In genomic region chr7:148987751-148988512, GRCh38 we compare ENCODE assay signal across 8 cellular contexts. TPM values are rescaled to one million over a fixed set of nuclear protein-coding genes. Genes with fewer than 3 reads are reported as not detected.
DNase-seq lines count a peak whose midpoint lies in the region; ATAC-seq, FAIRE-seq and TF ChIP-seq lines count a peak whose summit lies in the region.

No MANE protein-coding gene starts in this region.

- peak overlapping the region; percentile 95 for H2AFZ ChIP-seq in HCT116 (ENCODE audit: low read depth, low read length, poor library complexity, severe bottlenecking)

- TSS peak; percentile 92 for BruUV-seq in HCT116 (replicated peaks; lab: Mats Ljungman, UMichigan)

- no peak for TF ChIP-seq CTCF in CD8-positive, alpha-beta T cell (IDR thresholded peaks at IDR 0.05)
- no peak for TF ChIP-seq CTCF in HCT116 (IDR thresholded peaks at IDR 0.05 in 2 of 3, conservative IDR thresholded peaks at IDR 0.05 in 1 of 3; ENCODE audit: borderline replicate concordance in 1 of 3, insufficient read depth in 1 of 3, low read depth in 2 of 3, low read length in 2 of 3)
- no peak for TF ChIP-seq CTCF in epithelial cell of proximal tubule (conservative IDR thresholded peaks at IDR 0.05; ENCODE audit: low read depth, low read length)
- TF ChIP-seq CTCF in nephron (IDR thresholded peaks at IDR 0.05; ENCODE audit: unreplicated experiment in 3 of 3) = no peak

- POLR2A ChIA-PET in CD8-positive, alpha-beta T cell (lab: Charles Lee) = interaction anchor here (0.8 to 1.7 kb wide), 4 partner anchors 18 to 77 kb away, joined by 3 to 4 read pairs (median 4); no protein-coding TSS in a partner anchor
- POLR2A ChIA-PET in HCT116 (lab: Charles Lee) = no interaction called here

- peaks cover 6% of the 10 kb centered on the region for H3K36me3 Mint-ChIP-seq in CD8-positive, alpha-beta T cell
- H3K36me3 Mint-ChIP-seq in nephron (ENCODE audit: low read depth) = no peaks in the 10 kb centered on the region

- peaks cover 49% of the 10 kb centered on the region for H3K4me1 Mint-ChIP-seq in CD8-positive, alpha-beta T cell (ENCODE audit: low read depth)
- peaks cover 39% of the 10 kb centered on the region for H3K4me1 Mint-ChIP-seq in nephron

- H3K9me2 ChIP-seq in HCT116 (ENCODE audit: insufficient read depth) = no peaks in the 10 kb centered on the region

- peak overlapping the region; percentile 96 for H3K4me3 Mint-ChIP-seq in CD8-positive, alpha-beta T cell
- peak overlapping the region; percentile 91 to 94 (median 93) for H3K4me3 Mint-ChIP-seq in nephron

- TF ChIP-seq POLR2A in HCT116 (IDR thresholded peaks at IDR 0.05; ENCODE audit: borderline replicate concordance, extremely low read depth, insufficient read depth, insufficient read length) = no peak
- no peak for TF ChIP-seq POLR2A in GM12892 (IDR thresholded peaks at IDR 0.05; ENCODE audit: low read depth, low read length)

- CTCF ChIA-PET in CD8-positive, alpha-beta T cell (lab: Charles Lee) = interaction anchor here (1.0 to 2.6 kb wide), 7 partner anchors 17 to 78 kb away, joined by 3 to 10 read pairs (median 4); no protein-coding TSS in a partner anchor
- CTCF ChIA-PET in HCT116 (lab: Charles Lee) = interaction anchor here (1.6 kb wide), 1 partner anchor 18 kb away, joined by 4 read pairs; no protein-coding TSS in a partner anchor

- H3K27ac Mint-ChIP-seq in CD8-positive, alpha-beta T cell = peak overlapping the region; percentile 96
- H3K27ac Mint-ChIP-seq in nephron = peak overlapping the region; percentile 83 to 96 (median 89)

- ATAC-seq in CD8-positive, alpha-beta T cell = no peak
- ATAC-seq in HCT116 = no peak
- no peak for ATAC-seq in HG03457 (IDR thresholded peaks at IDR 0.05; ENCODE audit: unreplicated experiment)
- no peak for ATAC-seq in GM18873 (IDR thresholded peaks at IDR 0.05; ENCODE audit: low FRiP score, unreplicated experiment)

- H3K27me3 Mint-ChIP-seq in CD8-positive, alpha-beta T cell (ENCODE audit: low read depth) = no peaks in the 10 kb centered on the region
- H3K27me3 Mint-ChIP-seq in nephron (ENCODE audit: low read depth) = peaks cover 4% of the 10 kb centered on the region

- DNase-seq in CD8-positive, alpha-beta T cell = no peak
- DNase-seq in HCT116 (ENCODE audit: low read depth, low spot score) (no peak), SHP77 treated with DMSO at 0.1 percent for 48 hours (lab: John Stamatoyannopoulos, UW) (peak; percentile 9), epithelial cell of proximal tubule (ENCODE audit: low read depth) (no peak), GM12892 (ENCODE audit: insufficient read length) (no peak)

- H3K9ac ChIP-seq in HCT116 (ENCODE audit: low read length) = peak overlapping the region; percentile 57

- RAD21 ChIA-PET in HCT116 (lab: Charles Lee; ENCODE audit: low non-redundant PET in 1 of 2, low total read pairs in 2 of 2, uncharacterized antibody in 2 of 2, unreplicated experiment in 2 of 2) = interaction anchor here in 1 of 2 experiments (0.7 kb wide), 1 partner anchor 25 kb away, joined by 3 read pairs; no protein-coding TSS in a partner anchor

- peaks cover 39% of the 10 kb centered on the region for H3K4me1 ChIP-seq in CD8-positive, alpha-beta T cell (ENCODE audit: insufficient read depth, low read length)
- peaks cover 4 to 25% of the 10 kb centered on the region in 2 experiments; a peak in 3 of 4 replicates for H3K4me1 ChIP-seq in HCT116 (ENCODE audit: control insufficient read depth in 1 of 2, insufficient read depth in 2 of 2, low read length in 2 of 2)

- FAIRE-seq in GM12892 (lab: Jason Lieb, UNC) = no peak

- intact Hi-C loops in CD8-positive, alpha-beta T cell (cut with DNase I, micrococcal nuclease) = loop anchor here (1.0 to 5.0 kb wide), 10 partner anchors 40 to 291 kb away; partner anchors contain the start of genes CUL1 (in 2 of the 2), EZH2 (in 2 of the 2), PDIA4 (in 2 of the 2) and ZNF786 (in 2 of the 2)
- intact Hi-C loops in HCT116 (cut with micrococcal nuclease) = loop anchor here (1.0 kb wide), 1 partner anchor 104 kb away; the partner anchor contains the start of gene EZH2

- peak overlapping the region; percentile 93 for H3K4me2 ChIP-seq in HCT116 (ENCODE audit: low read length)

- H3K4me3 ChIP-seq in CD8-positive, alpha-beta T cell (ENCODE audit: low read depth, low read length) = peak overlapping the region; percentile 97
- H3K4me3 ChIP-seq in HCT116 (replicated peaks in 1 of 2; ENCODE audit: low read depth in 1 of 2, low read length in 2 of 2) = peak overlapping the region; percentile 48 to 62
- peak overlapping the region; percentile 89 for H3K4me3 ChIP-seq in epithelial cell of proximal tubule (ENCODE audit: low read depth, low read length)

- no peaks in the 10 kb centered on the region for H3K9me3 Mint-ChIP-seq in CD8-positive, alpha-beta T cell
- no peaks in the 10 kb centered on the region for H3K9me3 Mint-ChIP-seq in nephron

- no peaks in the 10 kb centered on the region for H3K36me3 ChIP-seq in CD8-positive, alpha-beta T cell (ENCODE audit: insufficient read depth, low read length)
- H3K36me3 ChIP-seq in HCT116 (ENCODE audit: control insufficient read depth in 1 of 2, insufficient read depth in 2 of 2, low read length in 2 of 2) = no peaks in the 10 kb centered on the region

- no peak for TF ChIP-seq RAD21 in HCT116 (IDR thresholded peaks at IDR 0.05; ENCODE audit: low read depth)

- H3K79me2 ChIP-seq in HCT116 (ENCODE audit: insufficient read depth, low read length) = no peaks in the 10 kb centered on the region

- no peaks in the 10 kb centered on the region for H3K9me3 ChIP-seq in CD8-positive, alpha-beta T cell (ENCODE audit: low read length)
- no peaks in the 10 kb centered on the region for H3K9me3 ChIP-seq in HCT116 (ENCODE audit: control insufficient read depth in 1 of 2, insufficient read depth in 1 of 2, low read depth in 1 of 2, low read length in 2 of 2)

- no peaks in the 10 kb centered on the region for H4K20me1 ChIP-seq in HCT116 (ENCODE audit: insufficient read depth)

- peak overlapping the region; percentile 74 for H3K27ac ChIP-seq in CD8-positive, alpha-beta T cell (ENCODE audit: low read depth, low read length)
- H3K27ac ChIP-seq in HCT116 (ENCODE audit: low read depth, low read length) = peak overlapping the region; percentile 54

- H3K27me3 ChIP-seq in CD8-positive, alpha-beta T cell (ENCODE audit: insufficient read depth, low read length) = no peaks in the 10 kb centered on the region
- H3K27me3 ChIP-seq in HCT116 (ENCODE audit: insufficient read depth, low read length) = no peaks in the 10 kb centered on the region

TF ChIP-seq in HCT116, 20 proteins besides CTCF, POLR2A, EP300 and RAD21:
- TF ChIP-seq MAX (IDR thresholded peaks at IDR 0.05) (0 out of 2 replicates have a peak, but pooled peaks have one; percentile 18), TCF7L2 (IDR thresholded peaks at IDR 0.05; ENCODE audit: borderline replicate concordance, extremely low read depth, insufficient read depth, insufficient read length) (no peak)

RNA-seq across cellular contexts. Expression of gene PDIA4, which starts 40.4 kb away (rescaled TPM):
- 10 to 100 TPM; 12.0 to 14.5 TPM for total RNA-seq in CD8-positive, alpha-beta T cell
- total RNA-seq in HCT116 (2021; ENCODE audit: unreplicated experiment) (217 TPM), epithelial cell of proximal tubule (307 and 347 TPM in 2 replicates)
- polyA plus RNA-seq in HCT116 (2012) = 146 and 173 TPM in 2 replicates
- 73.4 TPM for polyA plus RNA-seq in GM12892 (2012; ENCODE audit: missing spikeins)

Comparison
In these comparisons a context has a peak if more than half of its experiments do, and no peak if none do; other contexts are left out.
1. RNA of gene PDIA4, which starts 40.4 kb away (total RNA-seq): 307 to 347 TPM in epithelial cell of proximal tubule and 217 TPM in HCT116 (single experiment); 12.0 to 14.5 TPM in CD8-positive, alpha-beta T cell; every median in the first group is over 10 times any median in the second.
2. Peak in every context shown above with its lines, with median percentiles within 50 percentile points of each other: H3K4me3 ChIP-seq.